Comparison of ENCODE assay signal across 8 cellular contexts in the genomic region with DNA sequence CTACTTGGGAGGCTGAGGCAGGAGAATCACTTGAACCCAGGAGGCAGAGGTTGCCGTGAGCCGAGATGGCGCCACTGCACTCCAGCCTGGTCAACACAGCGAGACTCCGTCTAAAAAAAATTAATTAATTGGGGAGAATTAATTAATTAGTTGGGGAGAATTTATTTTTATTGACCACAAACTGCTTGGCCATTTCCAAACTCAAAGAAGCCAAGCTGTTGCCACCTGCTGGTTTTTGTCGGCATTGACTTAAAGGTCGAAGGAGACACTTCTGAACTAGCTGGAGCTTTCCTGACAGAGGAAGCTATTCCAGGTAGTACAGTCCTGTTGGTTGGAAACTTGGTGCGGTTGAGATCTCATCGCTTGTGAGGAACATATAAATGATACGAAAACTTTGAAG. TPM values are rescaled to one million over a fixed set of nuclear protein-coding genes. Genes with fewer than 3 reads are reported as not detected.
DNase-seq lines count a peak whose midpoint lies in the region; ATAC-seq, FAIRE-seq and TF ChIP-seq lines count a peak whose summit lies in the region.

No MANE protein-coding gene starts in this region.

- H3K36me3 ChIP-seq in A673 (ENCODE audit: insufficient read depth, low read length, poor library complexity, severe bottlenecking): no peaks in the 10 kb centered on the region
- no peaks in the 10 kb centered on the region for H3K36me3 ChIP-seq in DND-41 (ENCODE audit: insufficient read depth, low read length)

- in situ Hi-C loops in SK-MEL-5 (cut with HindIII; ENCODE audit: low pct_unique_long_range_greater_than_20kb, low sequenced_read_pairs): no loop called here

- CTCF ChIA-PET in A673 (lab: Charles Lee): no interaction called here

- H3K4me2 ChIP-seq in DND-41 (ENCODE audit: insufficient read depth, low read length): no peak overlapping the region

- ATAC-seq in DND-41 (ENCODE audit: insufficient read depth, low read depth) (no peak), HG03066 (IDR thresholded peaks at IDR 0.05; ENCODE audit: low read depth, unreplicated experiment) (peak; percentile 54), GM18511 (IDR thresholded peaks at IDR 0.05; ENCODE audit: unreplicated experiment) (no peak)
- ATAC-seq in naive thymus-derived CD8-positive, alpha-beta T cell: no peak

- H3K4me3 ChIP-seq in A673 (ENCODE audit: low read depth, low read length, poor library complexity, severe bottlenecking) (no peak overlapping the region), DND-41 (ENCODE audit: low read depth in 1 of 2, low read length in 2 of 2) (no peak overlapping the region)

- H3K9ac ChIP-seq in DND-41 (ENCODE audit: low read depth, low read length): no peak overlapping the region

- POLR2A ChIA-PET in A673 (lab: Charles Lee; ENCODE audit: low non-redundant PET): no interaction called here
- POLR2A ChIA-PET in naive thymus-derived CD8-positive, alpha-beta T cell (lab: Charles Lee): no interaction called here

- H3K4me3 Mint-ChIP-seq in naive thymus-derived CD8-positive, alpha-beta T cell: no peak overlapping the region

- no peaks in the 10 kb centered on the region for H3K79me2 ChIP-seq in DND-41 (ENCODE audit: insufficient read depth, low read length)

- no TSS peak for BruUV-seq in A673 (replicated peaks; lab: Mats Ljungman, UMichigan)

- H3K27ac ChIP-seq in A673 (ENCODE audit: low read depth, low read length, poor library complexity, severe bottlenecking) (no peak overlapping the region), DND-41 (ENCODE audit: low read length) (no peak overlapping the region)

- DNase-seq in A673 (ENCODE audit: low spot score) (peak; percentile 30), DND-41 (peak; percentile 24), SK-MEL-5 (ENCODE audit: low read depth, low spot score) (peak; percentile 72), frontal cortex (ENCODE audit: low spot score in 2 of 2) (peak; percentile 20 to 44), T-helper 1 cell (no peak)
- no peak for DNase-seq in naive thymus-derived CD8-positive, alpha-beta T cell

- no peak overlapping the region for H3K27ac Mint-ChIP-seq in naive thymus-derived CD8-positive, alpha-beta T cell

- H3K9me3 Mint-ChIP-seq in naive thymus-derived CD8-positive, alpha-beta T cell: no peaks in the 10 kb centered on the region

- H3K36me3 Mint-ChIP-seq in naive thymus-derived CD8-positive, alpha-beta T cell: no peaks in the 10 kb centered on the region

- H3K4me1 Mint-ChIP-seq in naive thymus-derived CD8-positive, alpha-beta T cell: no peaks in the 10 kb centered on the region

- intact Hi-C loops in A673 (cut with micrococcal nuclease; ENCODE audit: unreplicated experiment): loop anchor here (5.0 to 10.0 kb wide), 2 partner anchors 88 to 451 kb away; partner anchors contain the start of gene KMO

- H2AFZ ChIP-seq in DND-41 (ENCODE audit: low read depth, low read length): no peak overlapping the region

- no peak for FAIRE-seq in frontal cortex (lab: Jason Lieb, UNC)

- no peaks in the 10 kb centered on the region for H3K9me3 ChIP-seq in A673 (ENCODE audit: low read depth, low read length, poor library complexity, severe bottlenecking)
- no peaks in the 10 kb centered on the region for H3K9me3 ChIP-seq in DND-41 (ENCODE audit: insufficient read depth, low read length, severe bottlenecking)

- H4K20me1 ChIP-seq in DND-41 (ENCODE audit: insufficient read depth, low read length): no peaks in the 10 kb centered on the region

- H3K27me3 ChIP-seq in A673 (replicated peaks; ENCODE audit: insufficient read depth, low read depth, low read length, poor library complexity) (no peaks in the 10 kb centered on the region), DND-41 (ENCODE audit: insufficient read depth, low read length, poor library complexity) (no peaks in the 10 kb centered on the region)

- H3K27me3 Mint-ChIP-seq in naive thymus-derived CD8-positive, alpha-beta T cell: peaks cover 0 to 5% (median 2%) of the 10 kb centered on the region in 5 donors

- H3K4me1 ChIP-seq in A673 (ENCODE audit: insufficient read depth, low read length, poor library complexity, severe bottlenecking) (no peaks in the 10 kb centered on the region), DND-41 (ENCODE audit: insufficient read depth, low read length) (no peaks in the 10 kb centered on the region)

- TF ChIP-seq CTCF in A673 (conservative IDR thresholded peaks at IDR 0.05; ENCODE audit: low read depth, low read length): peak; percentile 46
- peak; percentile 51 for TF ChIP-seq CTCF in DND-41 (IDR thresholded peaks at IDR 0.05; ENCODE audit: borderline replicate concordance, extremely low read depth, low read length, poor library complexity, severe bottlenecking)

RNA-seq across cellular contexts. Expression of gene MAP1LC3C, which starts 13.1 kb away (rescaled TPM):
- total RNA-seq in A673 (2021) (not detected in 2 replicates), frontal cortex (0.82 TPM)
- total RNA-seq in SK-MEL-5 (2014; rRNA removed; shearing (Covaris generic)): 0.13 TPM in 1 of 2 replicates, not detected in the other
- polyA plus RNA-seq in SK-MEL-5 (2015; cell fraction: cytosol; rRNA removed): 0.07 TPM in 1 of 2 replicates, not detected in the other
- not detected in 2 replicates for polyA plus RNA-seq in SK-MEL-5 (2015; cell fraction: nucleus; rRNA removed)
- total RNA-seq in naive thymus-derived CD8-positive, alpha-beta T cell: not detected
- not detected for polyA plus RNA-seq in naive thymus-derived CD8-positive, alpha-beta T cell

RNA-seq across cellular contexts. Expression of gene BECN2, which starts 28.2 kb away (rescaled TPM):
- total RNA-seq in A673 (2021) (not detected in 2 replicates), frontal cortex (not detected)
- total RNA-seq in SK-MEL-5 (2014; rRNA removed; shearing (Covaris generic)): not detected in 2 replicates
- polyA plus RNA-seq in SK-MEL-5 (2015; cell fraction: cytosol; rRNA removed): not detected in 2 replicates
- polyA plus RNA-seq in SK-MEL-5 (2015; cell fraction: nucleus; rRNA removed): not detected in 2 replicates
- not detected for total RNA-seq in naive thymus-derived CD8-positive, alpha-beta T cell
- not detected for polyA plus RNA-seq in naive thymus-derived CD8-positive, alpha-beta T cell

Comparison
In these comparisons a context has a peak if more than half of its experiments do, and no peak if none do; other contexts are left out.
1. DNase-seq: peak in A673 (single experiment), DND-41 (single experiment), SK-MEL-5 (single experiment) and frontal cortex (2 of 2); none in naive thymus-derived CD8-positive, alpha-beta T cell (0 of 10) and T-helper 1 cell (0 of 5).